Comparison of ENCODE assay signal across 19 cellular contexts in genomic region chr14:89926709-89927108, GRCh38. TPM values are rescaled to one million over a fixed set of nuclear protein-coding genes. Genes with fewer than 3 reads are reported as not detected.
A peak's percentile ranks its signal among the peaks of the same experiment; 100 is the strongest.
DNase-seq lines count a peak whose midpoint lies in the region; FAIRE-seq and TF ChIP-seq lines count a peak whose summit lies in the region.
"Had no signal": no experiment of that assay in that cellular context is flagged by ENCODE, and none has a peak within 500 bp of the region (broad histone marks: within the 10 kb centered on the region; RNA-seq: fewer than 3 reads in every experiment).

No MANE protein-coding gene starts in this region.

- H3K79me2 ChIP-seq in GM23248 (ENCODE audit: insufficient read depth) (no peaks in the 10 kb centered on the region), astrocyte (ENCODE audit: insufficient read depth, low read length) (no peaks in the 10 kb centered on the region)

- no peaks in the 10 kb centered on the region for H3K9me3 Mint-ChIP-seq in astrocyte (ENCODE audit: unreplicated experiment)
- H3K9me3 Mint-ChIP-seq: activated naive CD8-positive, alpha-beta T cell treated with anti-CD3 and anti-CD28 coated beads, Interleukin-2, amount 10 ng/mL, durations not matched to agents 7 days and 5 days; T-cell had no signal

- peaks cover 23% of the 10 kb centered on the region for H3F3A ChIP-seq in GM23248 (ENCODE audit: insufficient read depth)

- H3K4me1 ChIP-seq in GM23248 (ENCODE audit: insufficient read depth): peaks cover 29% of the 10 kb centered on the region
- peaks cover 12% of the 10 kb centered on the region for H3K4me1 ChIP-seq in astrocyte (ENCODE audit: insufficient read depth, low read length)
- H3K4me1 ChIP-seq: Caco-2, left lung had no signal

- H3K4me2 ChIP-seq in GM23248 (ENCODE audit: unreplicated experiment): peak overlapping the region; percentile 59
- peak overlapping the region; percentile 5 for H3K4me2 ChIP-seq in astrocyte (ENCODE audit: low read length)

- intact Hi-C loops in cardiac septum (cut with DNase I): no loop called here

- WGBS in GM23248 (ENCODE audit: low coverage in 1 of 2, low lambda C conversion rate in 2 of 2, missing lambda C conversion rate in 2 of 2), 2 experiments: 0% methylated on average over 1 of the region's 1 CpG

- no peaks in the 10 kb centered on the region for H4K20me1 ChIP-seq in GM23248 (ENCODE audit: insufficient read depth)
- no peaks in the 10 kb centered on the region for H4K20me1 ChIP-seq in astrocyte (ENCODE audit: insufficient read depth, low read length)

- H3K4me3 Mint-ChIP-seq in astrocyte (ENCODE audit: unreplicated experiment): no peak overlapping the region
- H3K4me3 Mint-ChIP-seq: activated naive CD8-positive, alpha-beta T cell treated with anti-CD3 and anti-CD28 coated beads, Interleukin-2, amount 10 ng/mL, durations not matched to agents 7 days and 5 days; B cell; T-cell had no signal

- H3K36me3 Mint-ChIP-seq in astrocyte (ENCODE audit: low read depth, unreplicated experiment): peaks cover 2% of the 10 kb centered on the region

- H3K36me3 ChIP-seq in GM23248 (ENCODE audit: low read depth) (no peaks in the 10 kb centered on the region), astrocyte (ENCODE audit: insufficient read depth, low read length) (peaks cover 8% of the 10 kb centered on the region)

- in situ Hi-C loops in GM23248 (cut with MboI): no loop called here

- peak; percentile 78 for FAIRE-seq in astrocyte (lab: Jason Lieb, UNC)

- H3K27me3 Mint-ChIP-seq in astrocyte (ENCODE audit: low read depth, unreplicated experiment): no peaks in the 10 kb centered on the region
- H3K27me3 Mint-ChIP-seq: activated naive CD8-positive, alpha-beta T cell treated with anti-CD3 and anti-CD28 coated beads, Interleukin-2, amount 10 ng/mL, durations not matched to agents 7 days and 5 days; B cell; progenitor cell of endocrine pancreas; T-cell had no signal

- peaks cover 9% of the 10 kb centered on the region for H3K4me1 Mint-ChIP-seq in astrocyte (ENCODE audit: low read depth, unreplicated experiment)
- H3K4me1 Mint-ChIP-seq: activated naive CD8-positive, alpha-beta T cell treated with anti-CD3 and anti-CD28 coated beads, Interleukin-2, amount 10 ng/mL, durations not matched to agents 7 days and 5 days; B cell; T-cell had no signal

- H3K9me2 ChIP-seq in GM23248 (ENCODE audit: insufficient read depth): no peaks in the 10 kb centered on the region

- H3K9me3 ChIP-seq in GM23248 (ENCODE audit: low read depth): no peaks in the 10 kb centered on the region
- no peaks in the 10 kb centered on the region for H3K9me3 ChIP-seq in astrocyte (ENCODE audit: insufficient read depth, low read depth, low read length)
- H3K9me3 ChIP-seq: Caco-2, left lung had no signal

- no peak overlapping the region for H3K4me3 ChIP-seq in GM23248
- H3K4me3 ChIP-seq in astrocyte (ENCODE audit: insufficient read depth, low read depth, low read length): no peak overlapping the region
- H3K4me3 ChIP-seq in fibroblast of the aortic adventitia (ENCODE audit: low read depth, low read length): no peak overlapping the region
- H3K4me3 ChIP-seq in retinal pigment epithelial cell (ENCODE audit: low read length): no peak overlapping the region
- H3K4me3 ChIP-seq: left lung had no signal

- no peak for TF ChIP-seq CTCF in astrocyte (IDR thresholded peaks at IDR 0.05; ENCODE audit: insufficient read depth, low read depth, low read length)
- TF ChIP-seq CTCF in fibroblast of the aortic adventitia (IDR thresholded peaks at IDR 0.05; ENCODE audit: insufficient read depth, low read length): no peak
- no peak for TF ChIP-seq CTCF in retinal pigment epithelial cell (conservative IDR thresholded peaks at IDR 0.05; ENCODE audit: low read depth, low read length)

- H3K9ac ChIP-seq in GM23248 (no peak overlapping the region), astrocyte (ENCODE audit: low read length) (peak overlapping the region; percentile 30)

- H3K27ac ChIP-seq in GM23248 (peak overlapping the region; percentile 57), astrocyte (ENCODE audit: low read depth, low read length) (peak overlapping the region; percentile 59)
- H3K27ac ChIP-seq: left lung had no signal

- H3K27me3 ChIP-seq in GM23248 (replicated peaks; ENCODE audit: insufficient read depth) (no peaks in the 10 kb centered on the region), astrocyte (ENCODE audit: insufficient read depth, low read length) (no peaks in the 10 kb centered on the region)
- H3K27me3 ChIP-seq: left lung had no signal

- H2AFZ ChIP-seq in GM23248: no peak overlapping the region
- no peak overlapping the region for H2AFZ ChIP-seq in astrocyte (ENCODE audit: low read depth, low read length)

- DNase-seq in GM23248 (peak; percentile 65), astrocyte (ENCODE audit: low read depth) (peak; percentile 36), fibroblast of the aortic adventitia (ENCODE audit: low read depth) (peak; percentile 57), retinal pigment epithelial cell (ENCODE audit: low read depth) (peak; percentile 65), NCI-H128 (lab: John Stamatoyannopoulos, UW; ENCODE audit: unreplicated experiment) (no peak), cardiac septum (ENCODE audit: low spot score) (no peak), NAMALWA (ENCODE audit: low spot score) (no peak)
- DNase-seq: activated CD4-positive, alpha-beta T cell treated with anti-CD3 and anti-CD28 coated beads for 4 hours; activated naive CD8-positive, alpha-beta T cell treated with anti-CD3 and anti-CD28 coated beads, Interleukin-2, amount 10 ng/mL, durations not matched to agents 7 days and 5 days; Caco-2; erythroblast; left lung; NCI-H1436; NCI-H69; SHP77 treated with DMSO at 0.1 percent for 48 hours; T-cell; trophoblast cell had no signal

- H3K27ac Mint-ChIP-seq in astrocyte (ENCODE audit: unreplicated experiment): no peak overlapping the region
- H3K27ac Mint-ChIP-seq: activated naive CD8-positive, alpha-beta T cell treated with anti-CD3 and anti-CD28 coated beads, Interleukin-2, amount 10 ng/mL, durations not matched to agents 7 days and 5 days; B cell; progenitor cell of endocrine pancreas; T-cell had no signal

RNA-seq across cellular contexts. Expression of gene EFCAB11, which starts 27.8 kb away (rescaled TPM):
- total RNA-seq in GM23248 (2014; rRNA removed; shearing (Covaris generic)): 4.3 and 7.9 TPM in 2 replicates
- 16.2 and 16.4 TPM in 2 replicates for polyA plus RNA-seq in GM23248 (2016; fragmentation: Nextera tagmentation; extraction: Ambion mirVana)
- total RNA-seq in astrocyte (7.5 and 7.6 TPM in 2 replicates), fibroblast of the aortic adventitia (ENCODE audit: low replicate concordance) (3.2 and 11.1 TPM in 2 replicates), cardiac septum (1.9 TPM)

RNA-seq across cellular contexts. Expression of gene TDP1, which starts 29.0 kb away (rescaled TPM):
- total RNA-seq in GM23248 (2014; rRNA removed; shearing (Covaris generic)): 12.6 and 16.3 TPM in 2 replicates
- 11.1 and 11.8 TPM in 2 replicates for polyA plus RNA-seq in GM23248 (2016; fragmentation: Nextera tagmentation; extraction: Ambion mirVana)
- 16.7 and 17.0 TPM in 2 replicates for total RNA-seq in astrocyte
- total RNA-seq in fibroblast of the aortic adventitia (ENCODE audit: low replicate concordance): 6.1 and 28.7 TPM in 2 replicates
- total RNA-seq in cardiac septum: 2.8 TPM

Comparison
In these comparisons a context has a peak if more than half of its experiments do, and no peak if none do; other contexts are left out.
1. DNase-seq: peak in GM23248 (single experiment), astrocyte (single experiment), fibroblast of the aortic adventitia (single experiment) and retinal pigment epithelial cell (single experiment); none in NCI-H128 (single experiment), cardiac septum (single experiment) and NAMALWA (single experiment).